ENCODE assay signal across 19 cellular contexts in genomic region chrX:140132937-140133336, GRCh38.
"Had no signal": no experiment of that assay in that cellular context is flagged by ENCODE, and none has a peak within 500 bp of the region (broad histone marks: within the 10 kb centered on the region; RNA-seq: fewer than 3 reads in every experiment).

No MANE protein-coding gene starts in this region.

- H3K4me2 ChIP-seq: neural progenitor cell had no signal

- H3K36me3 ChIP-seq: ascending aorta, colonic mucosa, left ventricle myocardium inferior, neural progenitor cell, spleen, upper lobe of left lung had no signal

- H3K27me3 ChIP-seq: ascending aorta, colonic mucosa, foreskin keratinocyte, neural progenitor cell, spleen, upper lobe of left lung had no signal

- H2AFZ ChIP-seq: neural progenitor cell had no signal

- H3K27ac ChIP-seq: ascending aorta, colonic mucosa, epithelial cell of prostate, foreskin keratinocyte, left ventricle myocardium inferior, neural progenitor cell, spleen, upper lobe of left lung had no signal

- ATAC-seq: activated CD4-positive, CD25-positive, alpha-beta regulatory T cell treated with anti-CD3 and anti-CD28 coated beads, Interleukin-2, amount 50 U/mL, for 24 hours; activated CD8-positive, alpha-beta T cell treated with anti-CD3 and anti-CD28 coated beads for 36 hours; foreskin keratinocyte; naive thymus-derived CD8-positive, alpha-beta T cell had no signal

- H3K4me3 ChIP-seq: ascending aorta, colonic mucosa, left ventricle myocardium inferior, neural progenitor cell, spleen, upper lobe of left lung had no signal

- H3K4me1 Mint-ChIP-seq: activated CD4-positive, alpha-beta T cell treated with anti-CD3 and anti-CD28 coated beads, Interleukin-2, amount 10 ng/mL, durations not matched to agents 24 days and 14 days; activated naive CD4-positive, alpha-beta T cell treated with anti-CD3 and anti-CD28 coated beads, Interleukin-2, amount 50 U/mL, for 24 hours; mesothelial cell of epicardium; naive thymus-derived CD8-positive, alpha-beta T cell had no signal

- DNase-seq: activated CD4-positive, alpha-beta T cell treated with anti-CD3 and anti-CD28 coated beads, Interleukin-2, amount 10 ng/mL, durations not matched to agents 24 days and 14 days; activated CD8-positive, alpha-beta T cell treated with anti-CD3 and anti-CD28 coated beads for 36 hours; activated gamma-delta T cell treated with Interleukin-2 at 50 U/mL for 16 hours; colonic mucosa; foreskin keratinocyte; kidney glomerular epithelial cell; left ventricle myocardium inferior; naive thymus-derived CD8-positive, alpha-beta T cell; retina; spleen; stimulated activated CD4-positive, alpha-beta T cell treated with anti-CD3 and anti-CD28 coated beads, Interleukin-4, amount 100 ng/mL, for 24 hours; stimulated activated naive CD4-positive, alpha-beta T cell treated with Interleukin-2 at 50 U/mL for 16 hours; upper lobe of left lung had no signal

- H3K36me3 Mint-ChIP-seq: activated naive CD4-positive, alpha-beta T cell treated with anti-CD3 and anti-CD28 coated beads, Interleukin-2, amount 50 U/mL, for 24 hours; mesothelial cell of epicardium; naive thymus-derived CD8-positive, alpha-beta T cell; neural progenitor cell had no signal

- H3K9me3 ChIP-seq: ascending aorta, colonic mucosa, left ventricle myocardium inferior, upper lobe of left lung had no signal

- H3K27ac Mint-ChIP-seq: activated CD4-positive, alpha-beta T cell treated with anti-CD3 and anti-CD28 coated beads, Interleukin-2, amount 10 ng/mL, durations not matched to agents 24 days and 14 days; activated CD8-positive, alpha-beta T cell treated with anti-CD3 and anti-CD28 coated beads for 36 hours; activated naive CD4-positive, alpha-beta T cell treated with anti-CD3 and anti-CD28 coated beads, Interleukin-2, amount 50 U/mL, for 24 hours; mesothelial cell of epicardium; naive thymus-derived CD8-positive, alpha-beta T cell; neural progenitor cell had no signal

- H3K4me1 ChIP-seq: ascending aorta, colonic mucosa, foreskin keratinocyte, left ventricle myocardium inferior, neural progenitor cell, spleen, upper lobe of left lung had no signal

- H3K27me3 Mint-ChIP-seq: activated CD4-positive, alpha-beta T cell treated with anti-CD3 and anti-CD28 coated beads, Interleukin-2, amount 10 ng/mL, durations not matched to agents 24 days and 14 days; activated CD8-positive, alpha-beta T cell treated with anti-CD3 and anti-CD28 coated beads for 36 hours; activated naive CD4-positive, alpha-beta T cell treated with anti-CD3 and anti-CD28 coated beads, Interleukin-2, amount 50 U/mL, for 24 hours had no signal

- H3K4me3 Mint-ChIP-seq: activated CD4-positive, alpha-beta T cell treated with anti-CD3 and anti-CD28 coated beads, Interleukin-2, amount 10 ng/mL, durations not matched to agents 24 days and 14 days; activated CD8-positive, alpha-beta T cell treated with anti-CD3 and anti-CD28 coated beads for 36 hours; activated naive CD4-positive, alpha-beta T cell treated with anti-CD3 and anti-CD28 coated beads, Interleukin-2, amount 50 U/mL, for 24 hours; mesothelial cell of epicardium; naive thymus-derived CD8-positive, alpha-beta T cell; neural progenitor cell had no signal

- H3K9me3 Mint-ChIP-seq: activated CD4-positive, alpha-beta T cell treated with anti-CD3 and anti-CD28 coated beads, Interleukin-2, amount 10 ng/mL, durations not matched to agents 24 days and 14 days; activated naive CD4-positive, alpha-beta T cell treated with anti-CD3 and anti-CD28 coated beads, Interleukin-2, amount 50 U/mL, for 24 hours; naive thymus-derived CD8-positive, alpha-beta T cell had no signal

- H3K9ac ChIP-seq: neural progenitor cell had no signal
